In the genomic region with DNA sequence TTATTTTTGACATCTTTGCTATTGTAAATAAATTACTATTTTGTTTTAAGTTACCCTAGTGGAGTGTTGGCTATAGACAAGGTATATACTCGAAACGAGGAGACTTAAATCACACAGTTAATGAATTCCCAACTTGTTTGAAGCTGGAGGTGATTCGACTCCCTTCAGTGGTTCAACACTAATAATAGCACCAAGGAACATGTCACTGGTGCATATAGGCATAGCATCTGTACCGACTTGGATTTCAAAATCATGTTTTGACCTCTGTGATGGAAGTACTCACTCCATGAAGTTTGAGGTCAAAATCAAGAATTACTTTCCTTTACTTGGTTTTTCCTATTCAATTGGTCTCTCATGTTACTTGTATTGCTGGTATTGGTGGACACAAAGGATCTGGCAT, we compare ENCODE assay signal across 20 cellular contexts.
DNase-seq lines count a peak whose midpoint lies in the region; ATAC-seq, FAIRE-seq and TF ChIP-seq lines count a peak whose summit lies in the region.
"Had no signal": no experiment of that assay in that cellular context is flagged by ENCODE, and none has a peak within 500 bp of the region (broad histone marks: within the 10 kb centered on the region; RNA-seq: fewer than 3 reads in every experiment).

No MANE protein-coding gene starts in this region.

- no peak overlapping the region for H3K4me2 ChIP-seq in A549
- H3K4me2 ChIP-seq in hepatocyte, result no peak overlapping the region

- no peaks in the 10 kb centered on the region for H3K9me3 Mint-ChIP-seq in CD4-positive, alpha-beta T cell
- H3K9me3 Mint-ChIP-seq in activated T-helper 17 cell treated with anti-CD3 and anti-CD28 coated beads, Interleukin-2, amount 50 U/mL, for 72 hours, result no peaks in the 10 kb centered on the region
- H3K9me3 Mint-ChIP-seq in nephron progenitor cell, result no peaks in the 10 kb centered on the region
- H3K9me3 Mint-ChIP-seq: CD4-positive, alpha-beta memory T cell had no signal

- no peak for TF ChIP-seq EP300 in A549 (IDR thresholded peaks at IDR 0.05)

- no peaks in the 10 kb centered on the region for H3K27me3 Mint-ChIP-seq in CD4-positive, alpha-beta T cell
- no peaks in the 10 kb centered on the region for H3K27me3 Mint-ChIP-seq in activated T-helper 17 cell treated with anti-CD3 and anti-CD28 coated beads, Interleukin-2, amount 50 U/mL, for 72 hours
- no peaks in the 10 kb centered on the region for H3K27me3 Mint-ChIP-seq in nephron progenitor cell (ENCODE audit: low read depth, poor library complexity)
- H3K27me3 Mint-ChIP-seq: CD4-positive, alpha-beta memory T cell had no signal

- peaks cover 23% of the 10 kb centered on the region for H3K79me2 ChIP-seq in hepatocyte

- no peaks in the 10 kb centered on the region for H3K4me1 Mint-ChIP-seq in CD4-positive, alpha-beta T cell (ENCODE audit: low read depth)
- no peaks in the 10 kb centered on the region for H3K4me1 Mint-ChIP-seq in activated T-helper 17 cell treated with anti-CD3 and anti-CD28 coated beads, Interleukin-2, amount 50 U/mL, for 72 hours
- H3K4me1 Mint-ChIP-seq in nephron progenitor cell, result no peaks in the 10 kb centered on the region

- no peak for TF ChIP-seq RAD21 in A549 (conservative IDR thresholded peaks at IDR 0.05 in 1 of 2, IDR thresholded peaks at IDR 0.05 in 1 of 2)

- H3K4me3 Mint-ChIP-seq in CD4-positive, alpha-beta T cell, result no peak overlapping the region
- no peak overlapping the region for H3K4me3 Mint-ChIP-seq in activated T-helper 17 cell treated with anti-CD3 and anti-CD28 coated beads, Interleukin-2, amount 50 U/mL, for 72 hours
- no peak overlapping the region for H3K4me3 Mint-ChIP-seq in nephron progenitor cell
- H3K4me3 Mint-ChIP-seq: CD4-positive, alpha-beta memory T cell had no signal

- peaks cover 6% of the 10 kb centered on the region for H3K36me3 ChIP-seq in hepatocyte (replicated peaks; ENCODE audit: insufficient read depth, low read depth)

- no peak for TF ChIP-seq POLR2A in A549 (IDR thresholded peaks at IDR 0.05; ENCODE audit: low read length)

- peaks cover 9% of the 10 kb centered on the region; the same call in 2 of the 3 replicates for H3K4me1 ChIP-seq in A549
- no peaks in the 10 kb centered on the region for H3K4me1 ChIP-seq in hepatocyte (ENCODE audit: insufficient read depth)
- H3K4me1 ChIP-seq: SJCRH30 had no signal

- no peaks in the 10 kb centered on the region for H4K20me1 ChIP-seq in hepatocyte (ENCODE audit: insufficient read depth, poor library complexity, severe bottlenecking)

- no peaks in the 10 kb centered on the region for H3K27me3 ChIP-seq in CD4-positive, alpha-beta T cell (ENCODE audit: control insufficient read depth, insufficient read depth, low read length)
- H3K27me3 ChIP-seq in hepatocyte, result no peaks in the 10 kb centered on the region
- H3K27me3 ChIP-seq: MG63, SJCRH30 had no signal

- H3K9me3 ChIP-seq in A549 (no peaks in the 10 kb centered on the region), hepatocyte (ENCODE audit: low read depth) (no peaks in the 10 kb centered on the region)
- H3K9me3 ChIP-seq in CD4-positive, alpha-beta T cell (ENCODE audit: control insufficient read depth, low read length), result no peaks in the 10 kb centered on the region
- H3K9me3 ChIP-seq: MG63, SJCRH30 had no signal

- WGBS in A549 (ENCODE audit: missing lambda C conversion rate), result 92% methylated on average over 4 of the region's 4 CpGs
- WGBS in hepatocyte (ENCODE audit: low lambda C conversion rate, missing lambda C conversion rate), result 99% methylated on average over 4 of the region's 4 CpGs

- H3K27ac Mint-ChIP-seq in CD4-positive, alpha-beta T cell, result peak overlapping the region; percentile 2
- H3K27ac Mint-ChIP-seq in activated T-helper 17 cell treated with anti-CD3 and anti-CD28 coated beads, Interleukin-2, amount 50 U/mL, for 72 hours, result peak overlapping the region; percentile 36
- peak overlapping the region; percentile 61 for H3K27ac Mint-ChIP-seq in nephron progenitor cell

- TF ChIP-seq CTCF in A549 (IDR thresholded peaks at IDR 0.05) (no peak), nephron progenitor cell (IDR thresholded peaks at IDR 0.05) (no peak), hepatocyte (IDR thresholded peaks at IDR 0.05; ENCODE audit: poor library complexity) (no peak)
- no peak for TF ChIP-seq CTCF in CD4-positive, alpha-beta T cell (IDR thresholded peaks at IDR 0.05)

- CTCF ChIA-PET in A549 (lab: Yijun Ruan, JAX), result no interaction called here
- CTCF ChIA-PET in CD4-positive, alpha-beta T cell (lab: Charles Lee), result interaction anchor here (1.2 kb wide), 1 partner anchor 17 kb away, joined by 3 read pairs; no protein-coding TSS in a partner anchor

- ATAC-seq in A549 (peak in 1 of 2 experiments; percentile 14; a peak in 1 of 6 replicates), GM18867 (IDR thresholded peaks at IDR 0.05; ENCODE audit: unreplicated experiment) (no peak)
- ATAC-seq in CD4-positive, alpha-beta T cell (ENCODE audit: poor library complexity), result no peak
- ATAC-seq in activated T-helper 17 cell treated with anti-CD3 and anti-CD28 coated beads, Interleukin-2, amount 50 U/mL, for 72 hours (replicated peaks), result no peak
- ATAC-seq: HCT116 had no signal

- no peak overlapping the region for H3K27ac ChIP-seq in A549
- no peak overlapping the region for H3K27ac ChIP-seq in CD4-positive, alpha-beta T cell (ENCODE audit: low read depth, low read length)
- no peak overlapping the region for H3K27ac ChIP-seq in hepatocyte
- H3K27ac ChIP-seq: SJCRH30 had no signal

- H3K9me2 ChIP-seq in hepatocyte (replicated peaks; ENCODE audit: insufficient read depth), result no peaks in the 10 kb centered on the region

- no peak for DNase-seq in A549 (ENCODE audit: low read depth in 1 of 2, low spot score in 1 of 2)
- no peak for DNase-seq in CD4-positive, alpha-beta T cell
- DNase-seq in nephron progenitor cell, result no peak
- no peak for DNase-seq in GM19238 (ENCODE audit: insufficient read length, low spot score)
- no peak for DNase-seq in hepatocyte (ENCODE audit: low spot score)
- DNase-seq: CD4-positive, alpha-beta memory T cell; Kasumi-1; MG63; NCI-H1417; NCI-H187; NCI-H446; NCI-H526; OCI-M1; SJCRH30 had no signal

- intact Hi-C loops in CD4-positive, alpha-beta T cell (cut with DNase I, micrococcal nuclease), result no loop called here

- FAIRE-seq in A549 (lab: Jason Lieb, UNC), result peak; percentile 51
- FAIRE-seq: GM12891, H1, RCC 7860 had no signal

- no peak overlapping the region for H3K4me3 ChIP-seq in A549
- no peak overlapping the region for H3K4me3 ChIP-seq in hepatocyte
- H3K4me3 ChIP-seq: MG63, SJCRH30 had no signal

- no peak overlapping the region for H2AFZ ChIP-seq in hepatocyte

- POLR2A ChIA-PET in A549 (lab: Yijun Ruan, JAX), result no interaction called here
- POLR2A ChIA-PET in CD4-positive, alpha-beta T cell (lab: Charles Lee), result no interaction called here

- peaks cover 8% of the 10 kb centered on the region for H3K36me3 Mint-ChIP-seq in CD4-positive, alpha-beta T cell (ENCODE audit: low read depth)
- H3K36me3 Mint-ChIP-seq in activated T-helper 17 cell treated with anti-CD3 and anti-CD28 coated beads, Interleukin-2, amount 50 U/mL, for 72 hours (ENCODE audit: low read depth), result peaks cover 9% of the 10 kb centered on the region
- H3K36me3 Mint-ChIP-seq in nephron progenitor cell (ENCODE audit: low read depth), result peaks cover 32% of the 10 kb centered on the region

TF ChIP-seq in A549, 52 proteins besides CTCF, POLR2A, EP300 and RAD21:
- TF ChIP-seq ZC3H11A (IDR thresholded peaks at IDR 0.05), result no peak
- TF ChIP-seq GATA3 (IDR thresholded peaks at IDR 0.05; ENCODE audit: borderline replicate concordance), result no peak
- no peak for TF ChIP-seq ESRRA (IDR thresholded peaks at IDR 0.05; ENCODE audit: borderline replicate concordance, low read length)
- no peak for TF ChIP-seq RFX5 (IDR thresholded peaks at IDR 0.05)
- TF ChIP-seq EHMT2 (IDR thresholded peaks at IDR 0.05; ENCODE audit: low read depth), result no peak
- TF ChIP-seq HEYL (CRISPR knock-in tag; IDR thresholded peaks at IDR 0.05), result no peak
- no peak for TF ChIP-seq CBX8 (IDR thresholded peaks at IDR 0.05)
- TF ChIP-seq, protein P1, sequence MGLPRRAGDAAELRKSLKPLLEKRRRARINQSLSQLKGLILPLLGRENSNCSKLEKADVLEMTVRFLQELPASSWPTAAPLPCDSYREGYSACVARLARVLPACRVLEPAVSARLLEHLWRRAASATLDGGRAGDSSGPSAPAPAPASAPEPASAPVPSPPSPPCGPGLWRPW (IDR thresholded peaks at IDR 0.05), result no peak
- TF ChIP-seq, protein P2, sequence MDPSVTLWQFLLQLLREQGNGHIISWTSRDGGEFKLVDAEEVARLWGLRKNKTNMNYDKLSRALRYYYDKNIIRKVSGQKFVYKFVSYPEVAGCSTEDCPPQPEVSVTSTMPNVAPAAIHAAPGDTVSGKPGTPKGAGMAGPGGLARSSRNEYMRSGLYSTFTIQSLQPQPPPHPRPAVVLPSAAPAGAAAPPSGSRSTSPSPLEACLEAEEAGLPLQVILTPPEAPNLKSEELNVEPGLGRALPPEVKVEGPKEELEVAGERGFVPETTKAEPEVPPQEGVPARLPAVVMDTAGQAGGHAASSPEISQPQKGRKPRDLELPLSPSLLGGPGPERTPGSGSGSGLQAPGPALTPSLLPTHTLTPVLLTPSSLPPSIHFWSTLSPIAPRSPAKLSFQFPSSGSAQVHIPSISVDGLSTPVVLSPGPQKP (IDR thresholded peaks at IDR 0.05; ENCODE audit: low read depth, low read length), result no peak
- TF ChIP-seq KDM5A (IDR thresholded peaks at IDR 0.05), result no peak
- TF ChIP-seq, protein P3, sequence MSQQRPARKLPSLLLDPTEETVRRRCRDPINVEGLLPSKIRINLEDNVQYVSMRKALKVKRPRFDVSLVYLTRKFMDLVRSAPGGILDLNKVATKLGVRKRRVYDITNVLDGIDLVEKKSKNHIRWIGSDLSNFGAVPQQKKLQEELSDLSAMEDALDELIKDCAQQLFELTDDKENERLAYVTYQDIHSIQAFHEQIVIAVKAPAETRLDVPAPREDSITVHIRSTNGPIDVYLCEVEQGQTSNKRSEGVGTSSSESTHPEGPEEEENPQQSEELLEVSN (IDR thresholded peaks at IDR 0.05; ENCODE audit: borderline replicate concordance, low read depth), result no peak
- TF ChIP-seq CEBPB (IDR thresholded peaks at IDR 0.05), result no peak
- TF ChIP-seq HOXA7 (CRISPR knock-in tag; IDR thresholded peaks at IDR 0.05), result no peak
- TF ChIP-seq ZNF302 (CRISPR knock-in tag; IDR thresholded peaks at IDR 0.05), result no peak

Comparison
In these comparisons a context has a peak if more than half of its experiments do, and no peak if none do; other contexts are left out.
1. H3K27ac Mint-ChIP-seq: peak in every context shown above with its lines; median percentile 61 in nephron progenitor cell; 36 in activated T-helper 17 cell treated with anti-CD3 and anti-CD28 coated beads, Interleukin-2, amount 50 U/mL, for 72 hours; 2 in CD4-positive, alpha-beta T cell.